Comparison of ENCODE assay signal across 8 cellular contexts in the genomic region with DNA sequence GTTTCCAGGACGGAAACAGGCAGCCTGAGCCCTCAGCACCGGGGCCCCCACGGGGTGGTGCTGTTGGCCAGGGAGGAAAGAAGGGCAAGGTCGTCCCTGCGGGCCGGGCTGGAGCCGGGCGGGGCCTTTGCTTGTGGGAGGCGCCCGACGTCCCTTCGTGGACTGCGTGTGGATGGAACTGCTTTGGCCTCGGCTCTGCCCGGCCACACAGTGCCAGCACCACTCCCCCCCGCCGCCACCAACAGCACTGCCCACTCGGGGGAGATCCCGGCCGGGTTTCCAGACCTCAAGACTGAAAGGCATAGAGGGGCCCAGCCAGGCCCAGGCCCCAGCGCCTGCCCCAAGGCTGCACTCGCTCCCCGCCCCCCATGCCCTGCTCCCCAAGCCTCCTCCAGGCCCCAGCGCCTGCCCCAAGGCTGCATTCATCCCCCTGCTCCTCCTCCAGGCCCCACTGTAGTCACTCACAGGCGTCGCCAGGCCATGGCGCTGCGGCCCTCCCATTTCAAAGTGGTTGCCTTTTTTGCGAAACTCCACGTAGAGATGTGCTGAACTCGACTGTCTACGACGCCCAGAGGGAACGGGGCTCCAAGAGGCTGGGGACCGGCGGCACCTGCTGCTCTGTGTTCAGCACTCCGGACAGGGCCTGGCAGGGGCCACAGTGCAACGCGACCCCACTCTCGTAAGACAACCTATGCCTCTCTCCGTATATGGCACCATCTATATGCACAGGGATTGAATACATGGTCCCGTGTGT. TPM values are rescaled to one million over a fixed set of nuclear protein-coding genes. Genes with fewer than 3 reads are reported as not detected.
A peak's percentile ranks its signal among the peaks of the same experiment; 100 is the strongest.
DNase-seq lines count a peak whose midpoint lies in the region; ATAC-seq and TF ChIP-seq lines count a peak whose summit lies in the region.

No MANE protein-coding gene starts in this region.

- H3K4me1 ChIP-seq in GM23248 (ENCODE audit: insufficient read depth) (peaks cover 8% of the 10 kb centered on the region), mucosa of descending colon (ENCODE audit: low read depth) (peaks cover 9% of the 10 kb centered on the region)

- DNase-seq in DMS79 treated with DMSO at 0.1 percent for 48 hours (lab: John Stamatoyannopoulos, UW) (peak; percentile 16), GM23248 (peak; percentile 80), NCI-H2107 (lab: John Stamatoyannopoulos, UW) (peak; percentile 15), erythroblast (lab: John Stamatoyannopoulos, UW) (peak; percentile 76 to 88), mucosa of descending colon (peak; percentile 85 to 92 (median 88)), NCI-H2171 (lab: John Stamatoyannopoulos, UW) (no peak)
- DNase-seq in activated CD4-positive, alpha-beta memory T cell treated with anti-CD3 and anti-CD28 coated beads for 36 hours = peak; percentile 79
- peak; percentile 21 to 70 for DNase-seq in stimulated activated effector memory CD8-positive, alpha-beta T cell treated with anti-CD3 and anti-CD28 coated beads, Interleukin-12 subunit alpha, Interleukin-12 subunit beta, amount 100 ng/mL, for 72 hours (ENCODE audit: low spot score in 2 of 2)

- H3K4me1 Mint-ChIP-seq in activated CD4-positive, alpha-beta memory T cell treated with anti-CD3 and anti-CD28 coated beads for 36 hours (ENCODE audit: low read depth) = no peaks in the 10 kb centered on the region
- H3K4me1 Mint-ChIP-seq in stimulated activated effector memory CD8-positive, alpha-beta T cell treated with anti-CD3 and anti-CD28 coated beads, Interleukin-12 subunit alpha, Interleukin-12 subunit beta, amount 100 ng/mL, for 72 hours = peaks cover 15% of the 10 kb centered on the region

- H3K4me2 ChIP-seq in GM23248 (ENCODE audit: unreplicated experiment) = no peak overlapping the region

- no peak overlapping the region for H3K9ac ChIP-seq in GM23248

- H3K9me2 ChIP-seq in GM23248 (ENCODE audit: insufficient read depth) = no peaks in the 10 kb centered on the region

- peaks cover 5% of the 10 kb centered on the region for H3K9me3 Mint-ChIP-seq in activated CD4-positive, alpha-beta memory T cell treated with anti-CD3 and anti-CD28 coated beads for 36 hours
- peaks cover 2% of the 10 kb centered on the region for H3K9me3 Mint-ChIP-seq in stimulated activated effector memory CD8-positive, alpha-beta T cell treated with anti-CD3 and anti-CD28 coated beads, Interleukin-12 subunit alpha, Interleukin-12 subunit beta, amount 100 ng/mL, for 72 hours

- H3F3A ChIP-seq in GM23248 (ENCODE audit: insufficient read depth) = no peaks in the 10 kb centered on the region

- CTCF ChIA-PET in activated CD4-positive, alpha-beta memory T cell treated with anti-CD3 and anti-CD28 coated beads for 36 hours (lab: Charles Lee) = no interaction called here

- no peaks in the 10 kb centered on the region for H3K27me3 ChIP-seq in GM23248 (replicated peaks; ENCODE audit: insufficient read depth)

- no peaks in the 10 kb centered on the region for H4K20me1 ChIP-seq in GM23248 (ENCODE audit: insufficient read depth)

- H3K9me3 ChIP-seq in GM23248 (ENCODE audit: low read depth) = no peaks in the 10 kb centered on the region
- no peaks in the 10 kb centered on the region for H3K9me3 ChIP-seq in mucosa of descending colon

- H3K79me2 ChIP-seq in GM23248 (ENCODE audit: insufficient read depth) = no peaks in the 10 kb centered on the region

- in situ Hi-C loops in GM23248 (cut with MboI) = no loop called here

- H3K36me3 ChIP-seq in GM23248 (ENCODE audit: low read depth) = no peaks in the 10 kb centered on the region
- H3K36me3 ChIP-seq in mucosa of descending colon (ENCODE audit: low read depth) = no peaks in the 10 kb centered on the region

- H3K4me3 Mint-ChIP-seq in activated CD4-positive, alpha-beta memory T cell treated with anti-CD3 and anti-CD28 coated beads for 36 hours = no peak overlapping the region
- H3K4me3 Mint-ChIP-seq in stimulated activated effector memory CD8-positive, alpha-beta T cell treated with anti-CD3 and anti-CD28 coated beads, Interleukin-12 subunit alpha, Interleukin-12 subunit beta, amount 100 ng/mL, for 72 hours = no peak overlapping the region

- H3K4me3 ChIP-seq in GM23248 (no peak overlapping the region), mucosa of descending colon (no peak overlapping the region)

- H3K36me3 Mint-ChIP-seq in activated CD4-positive, alpha-beta memory T cell treated with anti-CD3 and anti-CD28 coated beads for 36 hours = peaks cover 18% of the 10 kb centered on the region
- H3K36me3 Mint-ChIP-seq in stimulated activated effector memory CD8-positive, alpha-beta T cell treated with anti-CD3 and anti-CD28 coated beads, Interleukin-12 subunit alpha, Interleukin-12 subunit beta, amount 100 ng/mL, for 72 hours = peaks cover 6% of the 10 kb centered on the region

- peak; percentile 94 for ATAC-seq in mucosa of descending colon
- ATAC-seq in stimulated activated effector memory CD8-positive, alpha-beta T cell treated with anti-CD3 and anti-CD28 coated beads, Interleukin-12 subunit alpha, Interleukin-12 subunit beta, amount 100 ng/mL, for 72 hours = peak; percentile 84

- H3K27ac ChIP-seq in GM23248 = no peak overlapping the region

- WGBS in GM23248 (ENCODE audit: low coverage in 1 of 2, low lambda C conversion rate in 2 of 2, missing lambda C conversion rate in 2 of 2), 2 experiments = 62 to 70% methylated on average over 28 to 35 of the region's 42 CpGs

- TF ChIP-seq POLR2A in erythroblast (IDR thresholded peaks at IDR 0.05; ENCODE audit: low read length) = no peak

- intact Hi-C loops in activated CD4-positive, alpha-beta memory T cell treated with anti-CD3 and anti-CD28 coated beads for 36 hours (cut with micrococcal nuclease) = loop anchor here (1.0 to 5.0 kb wide), 2 partner anchors 161 to 275 kb away; no protein-coding TSS in a partner anchor
- intact Hi-C loops in mucosa of descending colon (cut with DNase I, micrococcal nuclease) = loop anchor here (2.0 to 5.0 kb wide), 2 partner anchors 276 to 279 kb away; no protein-coding TSS in a partner anchor

- H3K27me3 Mint-ChIP-seq in activated CD4-positive, alpha-beta memory T cell treated with anti-CD3 and anti-CD28 coated beads for 36 hours = no peaks in the 10 kb centered on the region

- TF ChIP-seq CTCF in mucosa of descending colon (IDR thresholded peaks at IDR 0.05) = peak; percentile 80

- H3K27ac Mint-ChIP-seq in activated CD4-positive, alpha-beta memory T cell treated with anti-CD3 and anti-CD28 coated beads for 36 hours = no peak overlapping the region
- H3K27ac Mint-ChIP-seq in stimulated activated effector memory CD8-positive, alpha-beta T cell treated with anti-CD3 and anti-CD28 coated beads, Interleukin-12 subunit alpha, Interleukin-12 subunit beta, amount 100 ng/mL, for 72 hours = peak overlapping the region; percentile 23

- POLR2A ChIA-PET in activated CD4-positive, alpha-beta memory T cell treated with anti-CD3 and anti-CD28 coated beads for 36 hours (lab: Charles Lee) = no interaction called here

- H2AFZ ChIP-seq in GM23248 = no peak overlapping the region

RNA-seq across cellular contexts. Expression of gene C13orf46, which starts 22.5 kb away (rescaled TPM):
- 6.6 TPM in 1 of 2 replicates, not detected in the other for total RNA-seq in GM23248 (2014; rRNA removed; shearing (Covaris generic))
- 1.7 and 1.8 TPM in 2 replicates for polyA plus RNA-seq in GM23248 (2016; fragmentation: Nextera tagmentation; extraction: Ambion mirVana)
- total RNA-seq in activated CD4-positive, alpha-beta memory T cell treated with anti-CD3 and anti-CD28 coated beads for 36 hours = 1 to 10 TPM; 1.5 to 1.8 TPM
- 1 to 10 TPM; 1.3 to 1.8 (median 1.6) TPM for total RNA-seq in mucosa of descending colon
